ENCODE assay signal across 31 cellular contexts in the genomic region with DNA sequence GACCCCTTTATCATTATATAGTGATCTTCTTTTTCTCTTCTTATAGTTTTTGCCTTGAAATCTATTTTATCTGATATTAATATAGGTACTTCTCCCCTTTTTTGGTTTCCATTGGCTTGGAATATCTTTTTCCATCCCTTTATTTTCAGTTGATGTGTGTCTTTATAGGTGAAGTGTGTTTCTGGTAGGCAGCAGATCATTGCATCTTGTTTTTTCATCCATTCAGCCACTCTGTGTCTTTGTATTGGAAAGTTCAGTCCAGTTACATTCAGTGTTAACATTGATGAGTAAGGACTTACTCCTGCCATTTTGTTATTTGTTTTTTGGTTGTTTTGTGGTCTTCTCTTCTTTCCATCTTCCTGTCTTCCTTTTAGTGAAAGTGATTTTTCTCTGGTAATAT.
"Had no signal": no experiment of that assay in that cellular context is flagged by ENCODE, and none has a peak within 500 bp of the region (broad histone marks: within the 10 kb centered on the region; RNA-seq: fewer than 3 reads in every experiment).

No MANE protein-coding gene starts in this region.

- H3K4me3 ChIP-seq: neural progenitor cell, ovary, psoas muscle, right lobe of liver, sigmoid colon, smooth muscle cell, spleen, suprapubic skin, testis, tibial artery, transverse colon, upper lobe of right lung, uterus had no signal

- ATAC-seq: natural killer cell; psoas muscle; right cardiac atrium; right lobe of liver; stimulated activated memory B cell treated with anti-CD40 and anti-IgM and Interleukin-4, amounts not matched to agents 10 μg/mL and 1 μg/mL and 100 μg/mL, for 72 hours; stimulated activated naive CD8-positive, alpha-beta T cell treated with anti-CD3 and anti-CD28 coated beads, Interleukin-15, amount 100 ng/mL, for 72 hours; stimulated activated naive CD8-positive, alpha-beta T cell treated with anti-CD3 and anti-CD28 coated beads, Interleukin-15, Interleukin-2, amounts not matched to agents 100 U/mL and 50 U/mL, for 24 hours; upper lobe of right lung had no signal

- H3K4me3 Mint-ChIP-seq: natural killer cell; nephron; neural progenitor cell; stimulated activated memory B cell treated with anti-CD40 and anti-IgM and Interleukin-4, amounts not matched to agents 10 μg/mL and 1 μg/mL and 100 μg/mL, for 72 hours; stimulated activated naive CD8-positive, alpha-beta T cell treated with anti-CD3 and anti-CD28 coated beads, Interleukin-15, amount 100 ng/mL, for 72 hours; type B pancreatic cell had no signal

- H3K4me1 ChIP-seq: neural progenitor cell, parathyroid adenoma, psoas muscle, right lobe of liver, sigmoid colon, spleen, suprapubic skin, testis, tibial artery, transverse colon, upper lobe of right lung, uterus had no signal

- H3K27ac ChIP-seq: neural progenitor cell, ovary, parathyroid adenoma, psoas muscle, right lobe of liver, sigmoid colon, spleen, suprapubic skin, testis, tibial artery, transverse colon, upper lobe of right lung, uterus had no signal

- H3K27me3 Mint-ChIP-seq: progenitor cell of endocrine pancreas; stimulated activated memory B cell treated with anti-CD40 and anti-IgM and Interleukin-4, amounts not matched to agents 10 μg/mL and 1 μg/mL and 100 μg/mL, for 72 hours; stimulated activated naive CD8-positive, alpha-beta T cell treated with anti-CD3 and anti-CD28 coated beads, Interleukin-15, amount 100 ng/mL, for 72 hours; type B pancreatic cell had no signal

- H3K4me1 Mint-ChIP-seq: nephron; neural progenitor cell; stimulated activated memory B cell treated with anti-CD40 and anti-IgM and Interleukin-4, amounts not matched to agents 10 μg/mL and 1 μg/mL and 100 μg/mL, for 72 hours; stimulated activated naive CD8-positive, alpha-beta T cell treated with anti-CD3 and anti-CD28 coated beads, Interleukin-15, amount 100 ng/mL, for 72 hours had no signal

- DNase-seq: natural killer cell; occipital lobe; ovary; posterior cingulate gyrus; psoas muscle; right cardiac atrium; right lobe of liver; sigmoid colon; spleen; stimulated activated CD4-positive, alpha-beta T cell treated with anti-CD3 and anti-CD28 coated beads, Interleukin-12 subunit alpha, Interleukin-12 subunit beta, amount 100 ng/mL, for 4 hours; stimulated activated CD4-positive, alpha-beta T cell treated with anti-CD3 and anti-CD28 coated beads, Interleukin-1b, Interleukin-23, amount 100 ng/mL, for 48 hours; stimulated activated CD4-positive, alpha-beta T cell treated with anti-CD3 and anti-CD28 coated beads, Interleukin-4, amount 100 ng/mL, for 1 hour; stimulated activated CD4-positive, alpha-beta T cell treated with anti-CD3 and anti-CD28 coated beads, Interleukin-4, amount 100 ng/mL, for 4 hours; stimulated activated CD8-positive, alpha-beta memory T cell treated with anti-CD3 and anti-CD28 coated beads, Interleukin-4, amount 100 ng/mL, for 48 hours; stimulated activated naive CD4-positive, alpha-beta T cell; stimulated activated naive CD8-positive, alpha-beta T cell treated with anti-CD3 and anti-CD28 coated beads, Interleukin-15, amount 100 ng/mL, for 72 hours; stimulated activated naive CD8-positive, alpha-beta T cell treated with anti-CD3 and anti-CD28 coated beads, Interleukin-15, Interleukin-2, amounts not matched to agents 100 U/mL and 50 U/mL, for 24 hours; substantia nigra; testis; tibial artery; transverse colon; upper lobe of right lung; uterus had no signal

- H3K9me3 ChIP-seq: right lobe of liver, testis had no signal

- H3K27ac Mint-ChIP-seq: natural killer cell; nephron; neural progenitor cell; progenitor cell of endocrine pancreas; stimulated activated memory B cell treated with anti-CD40 and anti-IgM and Interleukin-4, amounts not matched to agents 10 μg/mL and 1 μg/mL and 100 μg/mL, for 72 hours; stimulated activated naive CD8-positive, alpha-beta T cell treated with anti-CD3 and anti-CD28 coated beads, Interleukin-15, amount 100 ng/mL, for 72 hours; type B pancreatic cell had no signal

- H3K36me3 ChIP-seq: neural progenitor cell, ovary, upper lobe of right lung, uterus had no signal
